ENCODE assay signal across 13 cellular contexts in the genomic region with DNA sequence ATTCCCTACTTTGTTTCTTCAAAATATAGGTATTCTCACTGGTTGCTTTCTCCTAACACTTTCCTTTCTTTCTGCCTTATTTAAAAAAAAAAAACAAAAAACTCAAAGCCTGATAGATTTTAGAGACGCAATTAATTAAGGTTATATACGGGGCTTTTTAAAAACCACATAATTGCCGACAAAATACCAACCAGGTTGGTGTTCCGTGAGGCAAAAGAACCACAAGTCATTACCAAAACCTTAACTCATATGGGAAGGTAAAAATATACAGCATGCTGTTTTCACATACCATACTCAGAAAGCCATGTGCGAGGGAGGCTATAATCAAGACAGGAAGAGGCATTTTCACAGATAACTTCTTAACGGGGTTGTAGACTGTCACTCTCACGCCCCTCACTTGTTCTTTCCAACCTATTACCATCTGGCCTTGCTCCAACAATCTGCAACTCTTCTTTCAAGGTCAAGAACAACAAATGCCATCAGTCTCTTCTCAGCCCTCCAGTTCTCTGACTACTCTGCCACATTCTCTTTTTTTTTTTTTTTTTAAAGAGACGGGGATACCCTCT.
A peak's percentile ranks its signal among the peaks of the same experiment; 100 is the strongest.
DNase-seq lines count a peak whose midpoint lies in the region; ATAC-seq, FAIRE-seq and TF ChIP-seq lines count a peak whose summit lies in the region.
"Had no signal": no experiment of that assay in that cellular context is flagged by ENCODE, and none has a peak within 500 bp of the region (broad histone marks: within the 10 kb centered on the region; RNA-seq: fewer than 3 reads in every experiment).

No MANE protein-coding gene starts in this region.

- DNase-seq in HepG2 (ENCODE audit: low spot score) (no peak), right lobe of liver (no peak), KBM-7 (peak; percentile 63), endothelial cell (ENCODE audit: low spot score) (no peak), testis (peak; percentile 48), HK-2 (ENCODE audit: unreplicated experiment) (no peak), HEK293T (ENCODE audit: extremely low spot score) (no peak), tibial nerve (ENCODE audit: low spot score in 2 of 2) (no peak)
- DNase-seq: cerebellar nuclear complex, EL, kidney, NCI-H146 had no signal

- H3K27me3 Mint-ChIP-seq in endothelial cell (ENCODE audit: unreplicated experiment) = peaks cover 6% of the 10 kb centered on the region

- H3K4me3 ChIP-seq in HepG2 (replicated peaks in 1 of 3; ENCODE audit: insufficient read depth in 1 of 3, low read depth in 2 of 3, low read length in 3 of 3) (no peak overlapping the region), right lobe of liver (no peak overlapping the region), testis (no peak overlapping the region), tibial nerve (no peak overlapping the region)
- H3K4me3 ChIP-seq: BLaER1 had no signal

- no peak overlapping the region for H3K4me2 ChIP-seq in HepG2 (ENCODE audit: low read depth, low read length)
- H3K4me2 ChIP-seq: BLaER1 had no signal

- 62% methylated on average over 8 of the region's 8 CpGs for WGBS in HepG2 (ENCODE audit: low lambda C conversion rate)
- 63% methylated on average over 8 of the region's 8 CpGs for WGBS in right lobe of liver (ENCODE audit: insufficient coverage, low coverage, low lambda C conversion rate, missing lambda C conversion rate)
- WGBS in testis, 2 donors = 51 to 62% methylated on average over 8 of the region's 8 CpGs
- 72% methylated on average over 8 of the region's 8 CpGs for WGBS in tibial nerve, 2 donors

- TF ChIP-seq EP300 in HepG2 (IDR thresholded peaks at IDR 0.05; ENCODE audit: low read depth in 2 of 2, low read length in 2 of 2) (no peak), HepG2 (CRISPR knock-in tag; IDR thresholded peaks at IDR 0.05; ENCODE audit: borderline replicate concordance) (no peak), tibial nerve (IDR thresholded peaks at IDR 0.05) (no peak)

- H3K27ac Mint-ChIP-seq in endothelial cell (ENCODE audit: unreplicated experiment) = peak overlapping the region; percentile 19

- H3K27ac ChIP-seq in HepG2 (ENCODE audit: extremely low read length, insufficient read depth, low read length) (no peak overlapping the region), right lobe of liver (no peak overlapping the region), testis (no peak overlapping the region), tibial nerve (no peak overlapping the region)
- H3K27ac ChIP-seq: BLaER1 had no signal

- no peaks in the 10 kb centered on the region for H3K9me3 ChIP-seq in HepG2 (ENCODE audit: low read length)
- H3K9me3 ChIP-seq in right lobe of liver = no peaks in the 10 kb centered on the region
- H3K9me3 ChIP-seq in testis = no peaks in the 10 kb centered on the region
- no peaks in the 10 kb centered on the region for H3K9me3 ChIP-seq in tibial nerve

- no peaks in the 10 kb centered on the region for H3K36me3 ChIP-seq in HepG2 (replicated peaks in 1 of 2; ENCODE audit: control insufficient read depth in 1 of 2, insufficient read depth in 2 of 2, low read length in 2 of 2)
- no peaks in the 10 kb centered on the region for H3K36me3 ChIP-seq in right lobe of liver
- no peaks in the 10 kb centered on the region for H3K36me3 ChIP-seq in testis (ENCODE audit: low read depth, missing control alignments)
- H3K36me3 ChIP-seq in tibial nerve = no peaks in the 10 kb centered on the region

- H4K20me1 ChIP-seq in HepG2 (ENCODE audit: insufficient read depth, low read length) = 0 out of 2 replicates have a peak, but pooled peaks cover 5% of the 10 kb centered on the region

- H3K9me3 Mint-ChIP-seq in endothelial cell (ENCODE audit: unreplicated experiment) = no peaks in the 10 kb centered on the region

- TF ChIP-seq RAD21 in HepG2 (CRISPR knock-in tag; IDR thresholded peaks at IDR 0.05) = no peak

- intact Hi-C loops in HepG2 (cut with micrococcal nuclease; ENCODE audit: unreplicated experiment) (loop anchor here (10.0 kb wide), 1 partner anchor 97 kb away; no protein-coding TSS in a partner anchor), right lobe of liver (cut with DNase I) (no loop called here), testis (cut with DNase I; ENCODE audit: low total_unique reads) (no loop called here)

- H3K79me2 ChIP-seq in HepG2 (ENCODE audit: insufficient read depth, low read length) = peaks cover 16% of the 10 kb centered on the region

- ATAC-seq in HepG2 (no peak), right lobe of liver (no peak)

- H3K4me1 ChIP-seq in HepG2 (ENCODE audit: insufficient read depth, low read length) (peaks cover 14% of the 10 kb centered on the region), right lobe of liver (peaks cover 0 to 31% (median 10%) of the 10 kb centered on the region in 4 donors), testis (peaks cover 5% of the 10 kb centered on the region), tibial nerve (peaks cover 0 to 52% (median 13%) of the 10 kb centered on the region in 4 donors)

- POLR2A ChIA-PET in HepG2 (lab: Yijun Ruan, JAX) = no interaction called here
- POLR2A ChIA-PET in HEK293T (lab: Yijun Ruan, JAX) = no interaction called here

- no peaks in the 10 kb centered on the region for H3K36me3 Mint-ChIP-seq in endothelial cell (ENCODE audit: low read depth, unreplicated experiment)

- BruUV-seq in HepG2 (replicated peaks; lab: Mats Ljungman, UMichigan) = no TSS peak

- no peak overlapping the region for H2AFZ ChIP-seq in HepG2 (ENCODE audit: low read length)

- no peak for TF ChIP-seq CTCF in HepG2 (CRISPR knock-in tag; IDR thresholded peaks at IDR 0.05)
- TF ChIP-seq CTCF in right lobe of liver (IDR thresholded peaks at IDR 0.05) = no peak
- TF ChIP-seq CTCF in endothelial cell (IDR thresholded peaks at IDR 0.05; ENCODE audit: unreplicated experiment) = no peak
- no peak for TF ChIP-seq CTCF in testis (IDR thresholded peaks at IDR 0.05)
- no peak for TF ChIP-seq CTCF in tibial nerve (IDR thresholded peaks at IDR 0.05)

- no peak for TF ChIP-seq POLR2A in HepG2 (IDR thresholded peaks at IDR 0.05; ENCODE audit: insufficient read depth in 1 of 2, low read depth in 2 of 2, low read length in 2 of 2)
- no peak for TF ChIP-seq POLR2A in right lobe of liver (IDR thresholded peaks at IDR 0.05)
- TF ChIP-seq POLR2A in testis (IDR thresholded peaks at IDR 0.05) = no peak
- TF ChIP-seq POLR2A in tibial nerve (IDR thresholded peaks at IDR 0.05) = no peak

- no peak overlapping the region for H3K9ac ChIP-seq in HepG2 (ENCODE audit: insufficient read depth, low read depth, low read length)
- H3K9ac ChIP-seq: BLaER1 had no signal

- CTCF ChIA-PET in HepG2 (lab: Yijun Ruan, JAX; ENCODE audit: low intra/inter-chr PET ratio, low total read pairs) = no interaction called here
- CTCF ChIA-PET in HEK293T (lab: Yijun Ruan, JAX) = no interaction called here

- in situ Hi-C loops in HepG2 (cut with HindIII; ENCODE audit: extremely low pct_ligation_motif_present, low pct_unique_long_range_greater_than_20kb) = no loop called here
- in situ Hi-C loops in KBM-7 (cut with MboI; ENCODE audit: low pct_unique_long_range_greater_than_20kb, low sequenced_read_pairs) = no loop called here

- H3K4me3 Mint-ChIP-seq in endothelial cell (ENCODE audit: unreplicated experiment) = no peak overlapping the region

- peaks cover 71% of the 10 kb centered on the region for H3K4me1 Mint-ChIP-seq in endothelial cell (ENCODE audit: unreplicated experiment)

- no peaks in the 10 kb centered on the region for H3K27me3 ChIP-seq in HepG2 (ENCODE audit: control insufficient read depth in 1 of 2, insufficient read depth in 2 of 2, low read length in 2 of 2)
- no peaks in the 10 kb centered on the region for H3K27me3 ChIP-seq in right lobe of liver
- H3K27me3 ChIP-seq in testis = no peaks in the 10 kb centered on the region
- H3K27me3 ChIP-seq in tibial nerve = no peaks in the 10 kb centered on the region
- H3K27me3 ChIP-seq: BLaER1 had no signal

- FAIRE-seq in HepG2 (lab: Jason Lieb, UNC) = no peak
- FAIRE-seq: kidney had no signal

TF ChIP-seq in HepG2, 621 proteins besides CTCF, POLR2A, EP300 and RAD21:
- no peak for TF ChIP-seq ZMYM4 (CRISPR knock-in tag; IDR thresholded peaks at IDR 0.05)
- TF ChIP-seq, protein P1, sequence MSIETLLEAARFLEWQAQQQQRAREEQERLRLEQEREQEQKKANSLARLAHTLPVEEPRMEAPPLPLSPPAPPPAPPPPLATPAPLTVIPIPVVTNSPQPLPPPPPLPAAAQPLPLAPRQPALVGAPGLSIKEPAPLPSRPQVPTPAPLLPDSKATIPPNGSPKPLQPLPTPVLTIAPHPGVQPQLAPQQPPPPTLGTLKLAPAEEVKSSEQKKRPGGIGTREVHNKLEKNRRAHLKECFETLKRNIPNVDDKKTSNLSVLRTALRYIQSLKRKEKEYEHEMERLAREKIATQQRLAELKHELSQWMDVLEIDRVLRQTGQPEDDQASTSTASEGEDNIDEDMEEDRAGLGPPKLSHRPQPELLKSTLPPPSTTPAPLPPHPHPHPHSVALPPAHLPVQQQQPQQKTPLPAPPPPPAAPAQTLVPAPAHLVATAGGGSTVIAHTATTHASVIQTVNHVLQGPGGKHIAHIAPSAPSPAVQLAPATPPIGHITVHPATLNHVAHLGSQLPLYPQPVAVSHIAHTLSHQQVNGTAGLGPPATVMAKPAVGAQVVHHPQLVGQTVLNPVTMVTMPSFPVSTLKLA (IDR thresholded peaks at IDR 0.05) = peak; percentile 78

TF ChIP-seq in HEK293T, 16 proteins besides CTCF, POLR2A, EP300 and RAD21 (continues in another document):
- TF ChIP-seq BHLHE40 (IDR thresholded peaks at IDR 0.05; ENCODE audit: borderline replicate concordance) (no peak), FOXA1 (IDR thresholded peaks at IDR 0.05) (no peak), FOXM1 (IDR thresholded peaks at IDR 0.05; ENCODE audit: borderline replicate concordance) (no peak), SUZ12 (IDR thresholded peaks at IDR 0.05) (no peak), ARNT (IDR thresholded peaks at IDR 0.05) (no peak), LEF1 (IDR thresholded peaks at IDR 0.05; ENCODE audit: borderline replicate concordance) (no peak), CTBP1 (IDR thresholded peaks at IDR 0.05; ENCODE audit: borderline replicate concordance) (no peak), HDGF (IDR thresholded peaks at IDR 0.05; ENCODE audit: borderline replicate concordance) (no peak), TARDBP (IDR thresholded peaks at IDR 0.05) (no peak), SP1 (IDR thresholded peaks at IDR 0.05) (no peak), NFRKB (IDR thresholded peaks at IDR 0.05) (no peak), ZNF384 (IDR thresholded peaks at IDR 0.05) (no peak), L3MBTL2 (conservative IDR thresholded peaks at IDR 0.05) (no peak), ELF4 (IDR thresholded peaks at IDR 0.05) (no peak)
- TF ChIP-seq, protein P2, sequence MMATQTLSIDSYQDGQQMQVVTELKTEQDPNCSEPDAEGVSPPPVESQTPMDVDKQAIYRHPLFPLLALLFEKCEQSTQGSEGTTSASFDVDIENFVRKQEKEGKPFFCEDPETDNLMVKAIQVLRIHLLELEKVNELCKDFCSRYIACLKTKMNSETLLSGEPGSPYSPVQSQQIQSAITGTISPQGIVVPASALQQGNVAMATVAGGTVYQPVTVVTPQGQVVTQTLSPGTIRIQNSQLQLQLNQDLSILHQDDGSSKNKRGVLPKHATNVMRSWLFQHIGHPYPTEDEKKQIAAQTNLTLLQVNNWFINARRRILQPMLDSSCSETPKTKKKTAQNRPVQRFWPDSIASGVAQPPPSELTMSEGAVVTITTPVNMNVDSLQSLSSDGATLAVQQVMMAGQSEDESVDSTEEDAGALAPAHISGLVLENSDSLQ (IDR thresholded peaks at IDR 0.05) = no peak

Comparison
In these comparisons a context has a peak if more than half of its experiments do, and no peak if none do; other contexts are left out.
1. DNase-seq: peak in KBM-7 (single experiment) and testis (single experiment); none in HepG2 (single experiment), right lobe of liver (0 of 3), endothelial cell (single experiment), HK-2 (single experiment), HEK293T (single experiment) and tibial nerve (0 of 2).